15 cellular contexts compared by ENCODE assay signal in genomic region chr3:155727836-155728235, GRCh38. TPM values are rescaled to one million over a fixed set of nuclear protein-coding genes. Genes with fewer than 3 reads are reported as not detected.
DNase-seq lines count a peak whose midpoint lies in the region; TF ChIP-seq lines count a peak whose summit lies in the region.
"Had no signal": no experiment of that assay in that cellular context is flagged by ENCODE, and none has a peak within 500 bp of the region (broad histone marks: within the 10 kb centered on the region; RNA-seq: fewer than 3 reads in every experiment).

No MANE protein-coding gene starts in this region.

- H3K36me3 Mint-ChIP-seq in brain (peaks cover 82% of the 10 kb centered on the region), type B pancreatic cell (peaks cover 3% of the 10 kb centered on the region)
- H3K36me3 Mint-ChIP-seq: CD14-positive monocyte; CD8-positive, alpha-beta T cell had no signal

- in situ Hi-C loops in KBM-7 (cut with MboI; ENCODE audit: low pct_unique_long_range_greater_than_20kb, low sequenced_read_pairs) = no loop called here

- H3K9me3 Mint-ChIP-seq in brain = peaks cover 26 to 44% (median 37%) of the 10 kb centered on the region in 5 experiments
- peaks cover 5% of the 10 kb centered on the region for H3K9me3 Mint-ChIP-seq in type B pancreatic cell
- H3K9me3 Mint-ChIP-seq: CD8-positive, alpha-beta T cell had no signal

- H3K4me3 Mint-ChIP-seq in brain (no peak overlapping the region), type B pancreatic cell (peak overlapping the region; percentile 3)
- H3K4me3 Mint-ChIP-seq: CD14-positive monocyte; CD8-positive, alpha-beta T cell had no signal

- peak overlapping the region; percentile 15 to 82 (median 68) for H3K27ac Mint-ChIP-seq in brain
- no peak overlapping the region for H3K27ac Mint-ChIP-seq in type B pancreatic cell
- H3K27ac Mint-ChIP-seq: CD8-positive, alpha-beta T cell had no signal

- H3K4me1 Mint-ChIP-seq in brain = peaks cover 7% of the 10 kb centered on the region
- H3K4me1 Mint-ChIP-seq in type B pancreatic cell (ENCODE audit: unreplicated experiment) = peaks cover 8% of the 10 kb centered on the region
- H3K4me1 Mint-ChIP-seq: CD14-positive monocyte had no signal

- DNase-seq in LNCaP clone FGC (ENCODE audit: low read depth) (peak; percentile 56), NCI-H446 treated with DMSO at 0.1 percent for 48 hours (lab: John Stamatoyannopoulos, UW) (peak; percentile 88), type B pancreatic cell (ENCODE audit: extremely low spot score, unreplicated experiment) (no peak), KBM-7 (no peak), T-helper 1 cell (no peak), posterior cingulate gyrus (no peak)
- DNase-seq: CD8-positive, alpha-beta T cell; COR-L47; DMS153; DMS79 treated with DMSO at 0.1 percent for 48 hours; EL; GDM1 had no signal

- no peak for TF ChIP-seq CTCF in LNCaP clone FGC (IDR thresholded peaks at IDR 0.05; ENCODE audit: control insufficient read depth, extremely low read depth, insufficient read depth)
- no peak for TF ChIP-seq CTCF in brain (conservative IDR thresholded peaks at IDR 0.05)
- no peak for TF ChIP-seq CTCF in type B pancreatic cell (conservative IDR thresholded peaks at IDR 0.05)

- H3K4me3 ChIP-seq in LNCaP clone FGC (ENCODE audit: low read depth, low read length) = no peak overlapping the region
- H3K4me3 ChIP-seq: HAP-1 had no signal

- intact Hi-C loops in posterior cingulate gyrus (cut with DNase I) = no loop called here

- H3K27me3 Mint-ChIP-seq in brain (no peaks in the 10 kb centered on the region), type B pancreatic cell (no peaks in the 10 kb centered on the region)

RNA-seq across cellular contexts. Expression of gene PLCH1, which starts 17.0 kb away (rescaled TPM):
- 1.1 TPM for polyA plus RNA-seq in brain (ENCODE audit: insufficient read depth, low read depth, low replicate concordance)
- 2.0 and 7.6 TPM in 2 replicates for total RNA-seq in type B pancreatic cell (ENCODE audit: low replicate concordance)
- total RNA-seq: CD8-positive, alpha-beta T cell had no signal
- polyA plus RNA-seq: CD14-positive monocyte had no signal

Comparison
In these comparisons a context has a peak if more than half of its experiments do, and no peak if none do; other contexts are left out.
1. DNase-seq: peak in LNCaP clone FGC (single experiment) and NCI-H446 treated with DMSO at 0.1 percent for 48 hours (single experiment); none in type B pancreatic cell (single experiment), KBM-7 (single experiment), T-helper 1 cell (0 of 5) and posterior cingulate gyrus (0 of 10).